In the genomic region with DNA sequence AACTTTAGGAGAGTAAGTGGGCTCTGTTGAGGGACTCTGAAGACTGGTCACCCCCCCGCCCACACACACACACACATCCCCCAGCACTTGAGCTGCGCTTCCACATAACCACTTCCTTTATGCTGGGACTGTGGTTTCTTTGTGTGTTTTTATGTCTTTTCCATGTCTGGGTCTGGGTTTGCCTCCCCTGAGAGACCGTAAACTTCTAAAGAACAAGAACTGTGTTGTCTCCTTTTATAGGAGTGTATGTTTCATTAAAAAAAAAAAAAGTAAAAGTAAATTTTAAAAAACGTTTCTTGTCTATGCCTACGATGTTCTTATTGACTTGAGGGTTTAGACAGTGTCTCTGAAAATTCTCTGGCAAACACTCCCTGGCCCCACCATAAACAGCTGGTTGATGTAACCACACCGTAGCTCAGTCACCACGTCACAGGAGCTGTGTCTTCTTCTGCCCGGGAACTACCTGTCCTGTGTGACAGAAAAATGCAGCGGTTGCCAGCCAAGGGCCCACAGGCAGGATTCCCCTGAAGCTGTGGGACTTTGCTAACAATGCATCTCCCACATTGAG, we compare ENCODE assay signal across 8 cellular contexts.
DNase-seq lines count a peak whose midpoint lies in the region; ATAC-seq, FAIRE-seq and TF ChIP-seq lines count a peak whose summit lies in the region.

No MANE protein-coding gene starts in this region.

- peak; percentile 68 for FAIRE-seq in GM18507 (lab: Jason Lieb, UNC)
- FAIRE-seq in H54 (lab: Jason Lieb, UNC) = no peak

- DNase-seq in GM18507 (ENCODE audit: extremely low spot score, insufficient read length, low read depth) = no peak
- DNase-seq in RPMI7951 (ENCODE audit: low read depth) = peak; percentile 57
- peak; percentile 21 for DNase-seq in fibroblast of peridontal ligament (ENCODE audit: extremely low read depth)
- DNase-seq in posterior vena cava (ENCODE audit: low spot score) = no peak
- DNase-seq in 8988T = no peak
- DNase-seq in H54 (ENCODE audit: insufficient read length, low spot score) = no peak
- no peak for DNase-seq in psoas muscle

- no peak overlapping the region for H3K4me3 ChIP-seq in psoas muscle

- H3K4me1 ChIP-seq in psoas muscle = no peaks in the 10 kb centered on the region

- H3K9me3 ChIP-seq in psoas muscle = no peaks in the 10 kb centered on the region

- TF ChIP-seq CTCF in psoas muscle (IDR thresholded peaks at IDR 0.05) = no peak

- WGBS in psoas muscle, 3 donors = 60 to 65% (median 62%) methylated on average over 9 of the region's 9 CpGs

- intact Hi-C loops in posterior vena cava (cut with DNase I) = loop anchor here in 1 of 2 donors (1.0 kb wide), 1 partner anchor 34 kb away; no protein-coding TSS in a partner anchor
- intact Hi-C loops in psoas muscle (cut with DNase I) = no loop called here

- no peak for TF ChIP-seq POLR2A in H54 (IDR thresholded peaks at IDR 0.05; ENCODE audit: low read depth, low read length)

- H3K27me3 ChIP-seq in psoas muscle (ENCODE audit: insufficient read depth in 3 of 3, low read length in 2 of 3) = no peaks in the 10 kb centered on the region

- no peaks in the 10 kb centered on the region for H3K36me3 ChIP-seq in psoas muscle (ENCODE audit: insufficient read depth in 1 of 2, low read depth in 1 of 2)

- H3K27ac ChIP-seq in psoas muscle = no peak overlapping the region

- peak; percentile 53 for ATAC-seq in HG02610 (IDR thresholded peaks at IDR 0.05; ENCODE audit: unreplicated experiment)
- no peak for ATAC-seq in psoas muscle

Comparison
In these comparisons a context has a peak if more than half of its experiments do, and no peak if none do; other contexts are left out.
1. DNase-seq: peak in RPMI7951 (single experiment) and fibroblast of peridontal ligament (single experiment); none in GM18507 (single experiment), posterior vena cava (single experiment), 8988T (single experiment), H54 (single experiment) and psoas muscle (0 of 2).